23 cellular contexts compared by ENCODE assay signal in the genomic region with DNA sequence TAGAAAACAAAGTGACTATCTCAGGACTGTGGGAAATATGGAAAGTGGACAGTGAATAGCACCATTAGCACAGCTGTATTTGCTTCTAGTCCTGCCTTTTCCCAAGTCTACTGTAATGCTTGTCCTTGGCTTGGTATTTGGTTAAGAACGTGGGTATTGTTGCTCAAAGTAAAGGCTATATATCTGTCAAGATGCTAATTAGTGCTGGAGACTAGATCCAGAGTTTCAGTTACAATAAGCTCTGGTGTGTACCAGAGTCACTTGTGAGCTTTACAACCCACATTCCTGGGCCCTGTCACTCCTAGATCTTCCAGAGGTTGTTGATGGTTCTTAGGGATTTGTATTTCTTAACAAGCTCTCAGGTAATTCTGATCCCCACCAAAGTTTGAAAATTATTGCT.
"Had no signal": no experiment of that assay in that cellular context is flagged by ENCODE, and none has a peak within 500 bp of the region (broad histone marks: within the 10 kb centered on the region; RNA-seq: fewer than 3 reads in every experiment).

No MANE protein-coding gene starts in this region.

- H3K36me3 ChIP-seq: lower lobe of right lung, pancreas, right lobe of liver, tibial nerve, uterus had no signal

- H3K4me1 ChIP-seq: lower lobe of right lung, pancreas, psoas muscle, right lobe of liver, tibial nerve, uterus had no signal

- H3K27ac ChIP-seq: lower lobe of right lung, pancreas, psoas muscle, right lobe of liver, tibial nerve, uterus had no signal

- ATAC-seq: left lobe of liver; lower lobe of right lung; naive thymus-derived CD8-positive, alpha-beta T cell; pancreas; psoas muscle; right lobe of liver; stimulated activated memory B cell treated with anti-CD40 and anti-IgM and Interleukin-4, amounts not matched to agents 10 μg/mL and 1 μg/mL and 100 μg/mL, for 72 hours; stimulated activated naive CD8-positive, alpha-beta T cell treated with anti-CD3 and anti-CD28 coated beads, Interleukin-15, amount 100 ng/mL, for 72 hours had no signal

- H3K4me3 ChIP-seq: lower lobe of right lung, pancreas, psoas muscle, right lobe of liver, smooth muscle cell, tibial nerve, uterus had no signal

- H3K27me3 ChIP-seq: pancreas, right lobe of liver, tibial nerve, uterus had no signal

- H3K4me2 ChIP-seq: smooth muscle cell had no signal

- H3K9me3 ChIP-seq: lower lobe of right lung, pancreas, psoas muscle, right lobe of liver, tibial nerve, uterus had no signal

- DNase-seq: hypothalamus; immature natural killer cell; lower lobe of right lung; mammary epithelial cell; mesenchymal stem cell; naive thymus-derived CD8-positive, alpha-beta T cell; nucleus accumbens; pancreas; posterior cingulate gyrus; psoas muscle; right lobe of liver; stimulated activated CD4-positive, alpha-beta T cell treated with anti-CD3 and anti-CD28 coated beads, Interleukin-1b, Interleukin-23, amount 100 ng/mL, for 48 hours; stimulated activated CD4-positive, alpha-beta T cell treated with anti-CD3 and anti-CD28 coated beads, Interleukin-2, amount 100 ng/mL, for 48 hours; stimulated activated CD4-positive, alpha-beta T cell treated with anti-CD3 and anti-CD28 coated beads, Interleukin-4, amount 100 ng/mL, for 4 hours; stimulated activated CD8-positive, alpha-beta memory T cell treated with anti-CD3 and anti-CD28 coated beads, Interleukin-4, amount 100 ng/mL, for 48 hours; stimulated activated naive CD4-positive, alpha-beta T cell treated with Interleukin-2 at 50 U/mL for 16 hours; stimulated activated naive CD8-positive, alpha-beta T cell treated with anti-CD3 and anti-CD28 coated beads, Interleukin-15, amount 100 ng/mL, for 72 hours; substantia nigra; uterus had no signal
